In genomic region chrX:44317196-44317595, GRCh38 we compare ENCODE assay signal across 6 cellular contexts. TPM values are rescaled to one million over a fixed set of nuclear protein-coding genes. Genes with fewer than 3 reads are reported as not detected.
"Had no signal": no experiment of that assay in that cellular context is flagged by ENCODE, and none has a peak within 500 bp of the region (broad histone marks: within the 10 kb centered on the region; RNA-seq: fewer than 3 reads in every experiment).

No MANE protein-coding gene starts in this region.

- DNase-seq: H9, HCEC 1CT, IMR-90 had no signal

- H3K4me3 ChIP-seq: GM23338, K562 had no signal

- ATAC-seq: GM23338, K562 had no signal

RNA-seq across cellular contexts. Expression of gene EFHC2, which starts 26.3 kb away (rescaled TPM):
- total RNA-seq: HT-29 had no signal
